In the genomic region with DNA sequence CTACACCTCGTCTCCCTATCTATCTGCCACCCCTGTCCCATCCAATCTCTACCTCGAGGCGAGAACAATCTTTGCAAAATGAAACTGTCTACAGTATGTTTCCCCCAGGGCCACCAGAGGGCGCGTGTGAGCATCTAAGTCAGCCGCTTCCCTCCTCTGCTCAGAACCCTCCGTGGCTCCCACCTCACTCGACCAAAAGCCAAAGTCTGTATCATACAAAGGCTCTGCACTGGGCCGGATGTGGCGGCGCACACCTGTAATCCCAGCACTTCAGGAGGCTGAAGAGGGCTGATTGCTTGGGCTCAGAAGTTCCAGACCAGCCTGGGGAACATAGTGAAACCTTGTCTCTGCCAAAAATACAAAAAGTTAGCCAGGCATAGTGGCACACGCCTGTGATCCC, we compare ENCODE assay signal across 8 cellular contexts. TPM values are rescaled to one million over a fixed set of nuclear protein-coding genes. Genes with fewer than 3 reads are reported as not detected.
DNase-seq lines count a peak whose midpoint lies in the region; ATAC-seq and TF ChIP-seq lines count a peak whose summit lies in the region.
"Not testable (repeated sequence)": the region's sequence is repeated elsewhere in the genome, so short reads cannot be mapped to it uniquely, and the experiment has no call there.

No MANE protein-coding gene starts in this region.

- peak overlapping the region; percentile 59 for H3K4me3 Mint-ChIP-seq in activated CD8-positive, alpha-beta memory T cell treated with anti-CD3 and anti-CD28 coated beads, Interleukin-2, amount 10 ng/mL, durations not matched to agents 7 days and 5 days
- H3K4me3 Mint-ChIP-seq in immature natural killer cell = peak overlapping the region in 2 of 5 donors; percentile 43 to 64

- not testable (repeated sequence) for H3K79me2 ChIP-seq in DND-41 (ENCODE audit: insufficient read depth, low read length)

- not testable (repeated sequence) for H3K4me3 ChIP-seq in DND-41 (ENCODE audit: low read depth in 1 of 2, low read length in 2 of 2); LNCaP clone FGC (ENCODE audit: low read depth, low read length); retinal pigment epithelial cell (ENCODE audit: low read length)

- H3K36me3 ChIP-seq in DND-41 (ENCODE audit: insufficient read depth, low read length) = not testable (repeated sequence)

- H3K4me2 ChIP-seq in DND-41 (ENCODE audit: insufficient read depth, low read length) = not testable (repeated sequence)

- not testable (repeated sequence) for H2AFZ ChIP-seq in DND-41 (ENCODE audit: low read depth, low read length)

- H3K4me1 Mint-ChIP-seq in activated CD8-positive, alpha-beta memory T cell treated with anti-CD3 and anti-CD28 coated beads, Interleukin-2, amount 10 ng/mL, durations not matched to agents 7 days and 5 days = peaks cover 14% of the 10 kb centered on the region
- H3K4me1 Mint-ChIP-seq in immature natural killer cell = peaks cover 27 to 30% of the 10 kb centered on the region in 2 donors

- peak overlapping the region; percentile 53 for H3K27ac Mint-ChIP-seq in activated CD8-positive, alpha-beta memory T cell treated with anti-CD3 and anti-CD28 coated beads, Interleukin-2, amount 10 ng/mL, durations not matched to agents 7 days and 5 days
- peak overlapping the region in 5 of 6 donors; percentile 1 to 75 (median 36) for H3K27ac Mint-ChIP-seq in immature natural killer cell

- H4K20me1 ChIP-seq in DND-41 (ENCODE audit: insufficient read depth, low read length) = peaks cover 32% of the 10 kb centered on the region; the same call in 1 of the 2 replicates

- not testable (repeated sequence) for H3K9me3 Mint-ChIP-seq in activated CD8-positive, alpha-beta memory T cell treated with anti-CD3 and anti-CD28 coated beads, Interleukin-2, amount 10 ng/mL, durations not matched to agents 7 days and 5 days (ENCODE audit: low read depth); immature natural killer cell

- CTCF ChIA-PET in activated CD8-positive, alpha-beta memory T cell treated with anti-CD3 and anti-CD28 coated beads, Interleukin-2, amount 10 ng/mL, durations not matched to agents 7 days and 5 days (lab: Charles Lee) = interaction anchor here (0.8 to 3.8 kb wide), 5 partner anchors 59 to 210 kb away, joined by 3 to 27 read pairs (median 5); a partner anchor contains a TSS

- not testable (repeated sequence) for H3K4me1 ChIP-seq in DND-41 (ENCODE audit: insufficient read depth, low read length)

- ATAC-seq in DND-41 (ENCODE audit: insufficient read depth, low read depth) = peak; percentile 80
- ATAC-seq in activated CD8-positive, alpha-beta memory T cell treated with anti-CD3 and anti-CD28 coated beads, Interleukin-2, amount 10 ng/mL, durations not matched to agents 7 days and 5 days = peak; percentile 93

- not testable (repeated sequence) for H3K27me3 ChIP-seq in DND-41 (ENCODE audit: insufficient read depth, low read length, poor library complexity)

- DNase-seq in DND-41 = peak; percentile 75
- DNase-seq in LNCaP clone FGC (ENCODE audit: low read depth); retinal pigment epithelial cell (ENCODE audit: low read depth): not testable (repeated sequence)
- DNase-seq in SIG-M5 treated with dmso at 0.1 percent for 504 hours (lab: John Stamatoyannopoulos, UW; ENCODE audit: unreplicated experiment) = peak; percentile 22
- peak; percentile 86 for DNase-seq in activated CD8-positive, alpha-beta memory T cell treated with anti-CD3 and anti-CD28 coated beads, Interleukin-2, amount 10 ng/mL, durations not matched to agents 7 days and 5 days
- DNase-seq in cerebellar cortex (ENCODE audit: low spot score) = peak; percentile 62
- DNase-seq in immature natural killer cell = peak; percentile 66 to 75 (median 68)
- DNase-seq in superior temporal gyrus (ENCODE audit: extremely low spot score) = peak; percentile 51

- not testable (repeated sequence) for H3K9ac ChIP-seq in DND-41 (ENCODE audit: low read depth, low read length)

- TF ChIP-seq CTCF in DND-41 (IDR thresholded peaks at IDR 0.05; ENCODE audit: borderline replicate concordance, extremely low read depth, low read length, poor library complexity, severe bottlenecking) (peak; percentile 69), LNCaP clone FGC (IDR thresholded peaks at IDR 0.05; ENCODE audit: control insufficient read depth, extremely low read depth, insufficient read depth) (peak; percentile 52), retinal pigment epithelial cell (conservative IDR thresholded peaks at IDR 0.05; ENCODE audit: low read depth, low read length) (peak; percentile 65)

- H3K27me3 Mint-ChIP-seq in activated CD8-positive, alpha-beta memory T cell treated with anti-CD3 and anti-CD28 coated beads, Interleukin-2, amount 10 ng/mL, durations not matched to agents 7 days and 5 days; immature natural killer cell (ENCODE audit: low read depth in 3 of 3): not testable (repeated sequence)

- H3K36me3 Mint-ChIP-seq in activated CD8-positive, alpha-beta memory T cell treated with anti-CD3 and anti-CD28 coated beads, Interleukin-2, amount 10 ng/mL, durations not matched to agents 7 days and 5 days; immature natural killer cell: not testable (repeated sequence)

- not testable (repeated sequence) for H3K27ac ChIP-seq in DND-41 (ENCODE audit: low read length)

- not testable (repeated sequence) for H3K9me3 ChIP-seq in DND-41 (ENCODE audit: insufficient read depth, low read length, severe bottlenecking)

RNA-seq across cellular contexts. Expression of a gene that starts 9.9 kb away (rescaled TPM):
- 1 to 10 TPM; 3.7 to 4.3 TPM for total RNA-seq in activated CD8-positive, alpha-beta memory T cell treated with anti-CD3 and anti-CD28 coated beads, Interleukin-2, amount 10 ng/mL, durations not matched to agents 7 days and 5 days
- 1 to 10 TPM in 1 of 3 donors, under 1 TPM in 2; 0.52 to 2.1 (median 0.53) TPM for polyA plus RNA-seq in immature natural killer cell

RNA-seq across cellular contexts. Expression of a gene that starts 59.7 kb away (rescaled TPM):
- 100 to 1,000 TPM; 117 to 124 TPM for total RNA-seq in activated CD8-positive, alpha-beta memory T cell treated with anti-CD3 and anti-CD28 coated beads, Interleukin-2, amount 10 ng/mL, durations not matched to agents 7 days and 5 days
- 10 to 100 TPM in 1 of 3 donors, 1 to 10 TPM in 2; 7.0 to 11.8 (median 9.7) TPM for polyA plus RNA-seq in immature natural killer cell
